1 cellular context compared by ENCODE assay signal in the genomic region with DNA sequence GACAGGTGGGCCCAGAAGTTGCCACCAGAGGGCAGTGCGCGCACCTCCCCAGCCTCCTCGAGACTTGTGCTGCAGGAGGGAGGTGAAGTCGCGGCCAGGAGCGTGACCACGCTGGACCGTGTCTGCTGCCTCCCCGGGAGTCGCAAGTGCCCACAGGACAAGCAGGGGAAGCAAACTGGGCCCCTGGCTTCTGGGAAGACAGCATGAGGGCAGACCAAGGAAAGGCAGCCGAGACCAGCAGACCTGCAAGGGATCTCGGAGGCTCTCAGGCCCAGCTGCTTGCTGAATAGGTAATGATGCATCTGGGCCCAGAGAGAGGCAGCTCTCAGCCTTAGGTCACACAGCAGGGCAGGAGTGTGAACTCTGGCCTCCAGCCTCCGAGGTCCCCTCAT.
A peak's percentile ranks its signal among the peaks of the same experiment; 100 is the strongest.
TF ChIP-seq lines count a peak whose summit lies in the region.

No MANE protein-coding gene starts in this region.

TF ChIP-seq in HepG2, 621 proteins besides CTCF, POLR2A, EP300 and RAD21 (continued from another document and continues in another):
- no peak for TF ChIP-seq ARID3A (IDR thresholded peaks at IDR 0.05; ENCODE audit: low read depth, low read length)
- TF ChIP-seq ISL2 (CRISPR knock-in tag; IDR thresholded peaks at IDR 0.05) = no peak
- no peak for TF ChIP-seq ZNF577 (CRISPR knock-in tag; IDR thresholded peaks at IDR 0.05; ENCODE audit: borderline replicate concordance, low read depth)
- peak; percentile 99 for TF ChIP-seq ZNF768 (CRISPR knock-in tag; IDR thresholded peaks at IDR 0.05)
- TF ChIP-seq SYNCRIP (IDR thresholded peaks at IDR 0.05; ENCODE audit: insufficient read depth, low read depth, low read length) = no peak
- TF ChIP-seq, protein P1, sequence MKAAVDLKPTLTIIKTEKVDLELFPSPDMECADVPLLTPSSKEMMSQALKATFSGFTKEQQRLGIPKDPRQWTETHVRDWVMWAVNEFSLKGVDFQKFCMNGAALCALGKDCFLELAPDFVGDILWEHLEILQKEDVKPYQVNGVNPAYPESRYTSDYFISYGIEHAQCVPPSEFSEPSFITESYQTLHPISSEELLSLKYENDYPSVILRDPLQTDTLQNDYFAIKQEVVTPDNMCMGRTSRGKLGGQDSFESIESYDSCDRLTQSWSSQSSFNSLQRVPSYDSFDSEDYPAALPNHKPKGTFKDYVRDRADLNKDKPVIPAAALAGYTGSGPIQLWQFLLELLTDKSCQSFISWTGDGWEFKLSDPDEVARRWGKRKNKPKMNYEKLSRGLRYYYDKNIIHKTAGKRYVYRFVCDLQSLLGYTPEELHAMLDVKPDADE (CRISPR knock-in tag; IDR thresholded peaks at IDR 0.05) = no peak
- no peak for TF ChIP-seq HOXA9 (CRISPR knock-in tag; IDR thresholded peaks at IDR 0.05; ENCODE audit: borderline replicate concordance)
- TF ChIP-seq TOE1 (CRISPR knock-in tag; IDR thresholded peaks at IDR 0.05) = no peak
- TF ChIP-seq ZNF275 (CRISPR knock-in tag; IDR thresholded peaks at IDR 0.05; ENCODE audit: borderline replicate concordance) = no peak
- TF ChIP-seq TSC22D2 (CRISPR knock-in tag; IDR thresholded peaks at IDR 0.05; ENCODE audit: borderline replicate concordance) = no peak
- TF ChIP-seq HDAC2 (CRISPR knock-in tag; IDR thresholded peaks at IDR 0.05) = no peak
- no peak for TF ChIP-seq ZNF446 (CRISPR knock-in tag; IDR thresholded peaks at IDR 0.05)
- TF ChIP-seq, protein P2, sequence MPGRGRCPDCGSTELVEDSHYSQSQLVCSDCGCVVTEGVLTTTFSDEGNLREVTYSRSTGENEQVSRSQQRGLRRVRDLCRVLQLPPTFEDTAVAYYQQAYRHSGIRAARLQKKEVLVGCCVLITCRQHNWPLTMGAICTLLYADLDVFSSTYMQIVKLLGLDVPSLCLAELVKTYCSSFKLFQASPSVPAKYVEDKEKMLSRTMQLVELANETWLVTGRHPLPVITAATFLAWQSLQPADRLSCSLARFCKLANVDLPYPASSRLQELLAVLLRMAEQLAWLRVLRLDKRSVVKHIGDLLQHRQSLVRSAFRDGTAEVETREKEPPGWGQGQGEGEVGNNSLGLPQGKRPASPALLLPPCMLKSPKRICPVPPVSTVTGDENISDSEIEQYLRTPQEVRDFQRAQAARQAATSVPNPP (CRISPR knock-in tag; IDR thresholded peaks at IDR 0.05) = no peak
- TF ChIP-seq, protein P3, sequence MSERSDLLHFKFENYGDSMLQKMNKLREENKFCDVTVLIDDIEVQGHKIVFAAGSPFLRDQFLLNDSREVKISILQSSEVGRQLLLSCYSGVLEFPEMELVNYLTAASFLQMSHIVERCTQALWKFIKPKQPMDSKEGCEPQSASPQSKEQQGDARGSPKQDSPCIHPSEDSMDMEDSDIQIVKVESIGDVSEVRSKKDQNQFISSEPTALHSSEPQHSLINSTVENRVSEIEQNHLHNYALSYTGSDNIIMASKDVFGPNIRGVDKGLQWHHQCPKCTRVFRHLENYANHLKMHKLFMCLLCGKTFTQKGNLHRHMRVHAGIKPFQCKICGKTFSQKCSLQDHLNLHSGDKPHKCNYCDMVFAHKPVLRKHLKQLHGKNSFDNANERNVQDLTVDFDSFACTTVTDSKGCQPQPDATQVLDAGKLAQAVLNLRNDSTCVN (CRISPR knock-in tag; IDR thresholded peaks at IDR 0.05; ENCODE audit: borderline replicate concordance) = no peak
- TF ChIP-seq AHR (CRISPR knock-in tag; IDR thresholded peaks at IDR 0.05) = no peak
- no peak; the same call in 1 of the 2 replicates for TF ChIP-seq RARA (CRISPR knock-in tag; IDR thresholded peaks at IDR 0.05)
- TF ChIP-seq MBD4 (IDR thresholded peaks at IDR 0.05; ENCODE audit: borderline replicate concordance, low read length) = no peak
- TF ChIP-seq, protein P4, sequence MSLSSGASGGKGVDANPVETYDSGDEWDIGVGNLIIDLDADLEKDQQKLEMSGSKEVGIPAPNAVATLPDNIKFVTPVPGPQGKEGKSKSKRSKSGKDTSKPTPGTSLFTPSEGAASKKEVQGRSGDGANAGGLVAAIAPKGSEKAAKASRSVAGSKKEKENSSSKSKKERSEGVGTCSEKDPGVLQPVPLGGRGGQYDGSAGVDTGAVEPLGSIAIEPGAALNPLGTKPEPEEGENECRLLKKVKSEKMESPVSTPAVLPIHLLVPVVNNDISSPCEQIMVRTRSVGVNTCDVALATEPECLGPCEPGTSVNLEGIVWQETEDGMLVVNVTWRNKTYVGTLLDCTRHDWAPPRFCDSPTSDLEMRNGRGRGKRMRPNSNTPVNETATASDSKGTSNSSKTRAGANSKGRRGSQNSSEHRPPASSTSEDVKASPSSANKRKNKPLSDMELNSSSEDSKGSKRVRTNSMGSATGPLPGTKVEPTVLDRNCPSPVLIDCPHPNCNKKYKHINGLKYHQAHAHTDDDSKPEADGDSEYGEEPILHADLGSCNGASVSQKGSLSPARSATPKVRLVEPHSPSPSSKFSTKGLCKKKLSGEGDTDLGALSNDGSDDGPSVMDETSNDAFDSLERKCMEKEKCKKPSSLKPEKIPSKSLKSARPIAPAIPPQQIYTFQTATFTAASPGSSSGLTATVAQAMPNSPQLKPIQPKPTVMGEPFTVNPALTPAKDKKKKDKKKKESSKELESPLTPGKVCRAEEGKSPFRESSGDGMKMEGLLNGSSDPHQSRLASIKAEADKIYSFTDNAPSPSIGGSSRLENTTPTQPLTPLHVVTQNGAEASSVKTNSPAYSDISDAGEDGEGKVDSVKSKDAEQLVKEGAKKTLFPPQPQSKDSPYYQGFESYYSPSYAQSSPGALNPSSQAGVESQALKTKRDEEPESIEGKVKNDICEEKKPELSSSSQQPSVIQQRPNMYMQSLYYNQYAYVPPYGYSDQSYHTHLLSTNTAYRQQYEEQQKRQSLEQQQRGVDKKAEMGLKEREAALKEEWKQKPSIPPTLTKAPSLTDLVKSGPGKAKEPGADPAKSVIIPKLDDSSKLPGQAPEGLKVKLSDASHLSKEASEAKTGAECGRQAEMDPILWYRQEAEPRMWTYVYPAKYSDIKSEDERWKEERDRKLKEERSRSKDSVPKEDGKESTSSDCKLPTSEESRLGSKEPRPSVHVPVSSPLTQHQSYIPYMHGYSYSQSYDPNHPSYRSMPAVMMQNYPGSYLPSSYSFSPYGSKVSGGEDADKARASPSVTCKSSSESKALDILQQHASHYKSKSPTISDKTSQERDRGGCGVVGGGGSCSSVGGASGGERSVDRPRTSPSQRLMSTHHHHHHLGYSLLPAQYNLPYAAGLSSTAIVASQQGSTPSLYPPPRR (CRISPR knock-in tag; IDR thresholded peaks at IDR 0.05; ENCODE audit: borderline replicate concordance) = no peak
- no peak for TF ChIP-seq ZNF205 (CRISPR knock-in tag; IDR thresholded peaks at IDR 0.05)
- no peak for TF ChIP-seq ZNF589 (CRISPR knock-in tag; conservative IDR thresholded peaks at IDR 0.05)
- TF ChIP-seq SRY (CRISPR knock-in tag; IDR thresholded peaks at IDR 0.05) = 0 out of 2 replicates have a peak, but pooled peaks have one; percentile 27
- TF ChIP-seq SAP130 (CRISPR knock-in tag; IDR thresholded peaks at IDR 0.05; ENCODE audit: low read depth) = peak; percentile 33; the same call in 1 of the 2 replicates
- TF ChIP-seq ZBTB20 (CRISPR knock-in tag; IDR thresholded peaks at IDR 0.05; ENCODE audit: borderline replicate concordance, low read depth) = no peak
- TF ChIP-seq, protein P5, sequence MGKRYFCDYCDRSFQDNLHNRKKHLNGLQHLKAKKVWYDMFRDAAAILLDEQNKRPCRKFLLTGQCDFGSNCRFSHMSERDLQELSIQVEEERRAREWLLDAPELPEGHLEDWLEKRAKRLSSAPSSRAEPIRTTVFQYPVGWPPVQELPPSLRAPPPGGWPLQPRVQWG (CRISPR knock-in tag; IDR thresholded peaks at IDR 0.05; ENCODE audit: borderline replicate concordance, low read depth) = no peak
- TF ChIP-seq, protein P6, sequence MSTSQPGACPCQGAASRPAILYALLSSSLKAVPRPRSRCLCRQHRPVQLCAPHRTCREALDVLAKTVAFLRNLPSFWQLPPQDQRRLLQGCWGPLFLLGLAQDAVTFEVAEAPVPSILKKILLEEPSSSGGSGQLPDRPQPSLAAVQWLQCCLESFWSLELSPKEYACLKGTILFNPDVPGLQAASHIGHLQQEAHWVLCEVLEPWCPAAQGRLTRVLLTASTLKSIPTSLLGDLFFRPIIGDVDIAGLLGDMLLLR (CRISPR knock-in tag; IDR thresholded peaks at IDR 0.05) = no peak
- peak; percentile 69 for TF ChIP-seq SMC3 (IDR thresholded peaks at IDR 0.05; ENCODE audit: low read length)
- no peak for TF ChIP-seq ZNF143 (CRISPR knock-in tag; IDR thresholded peaks at IDR 0.05)
- TF ChIP-seq GPN1 (CRISPR knock-in tag; IDR thresholded peaks at IDR 0.05; ENCODE audit: borderline replicate concordance) = no peak
- no peak for TF ChIP-seq NFRKB (IDR thresholded peaks at IDR 0.05)
- TF ChIP-seq, protein P7, sequence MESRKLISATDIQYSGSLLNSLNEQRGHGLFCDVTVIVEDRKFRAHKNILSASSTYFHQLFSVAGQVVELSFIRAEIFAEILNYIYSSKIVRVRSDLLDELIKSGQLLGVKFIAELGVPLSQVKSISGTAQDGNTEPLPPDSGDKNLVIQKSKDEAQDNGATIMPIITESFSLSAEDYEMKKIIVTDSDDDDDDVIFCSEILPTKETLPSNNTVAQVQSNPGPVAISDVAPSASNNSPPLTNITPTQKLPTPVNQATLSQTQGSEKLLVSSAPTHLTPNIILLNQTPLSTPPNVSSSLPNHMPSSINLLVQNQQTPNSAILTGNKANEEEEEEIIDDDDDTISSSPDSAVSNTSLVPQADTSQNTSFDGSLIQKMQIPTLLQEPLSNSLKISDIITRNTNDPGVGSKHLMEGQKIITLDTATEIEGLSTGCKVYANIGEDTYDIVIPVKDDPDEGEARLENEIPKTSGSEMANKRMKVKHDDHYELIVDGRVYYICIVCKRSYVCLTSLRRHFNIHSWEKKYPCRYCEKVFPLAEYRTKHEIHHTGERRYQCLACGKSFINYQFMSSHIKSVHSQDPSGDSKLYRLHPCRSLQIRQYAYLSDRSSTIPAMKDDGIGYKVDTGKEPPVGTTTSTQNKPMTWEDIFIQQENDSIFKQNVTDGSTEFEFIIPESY (CRISPR knock-in tag; IDR thresholded peaks at IDR 0.05) = no peak
- TF ChIP-seq ATF4 (CRISPR knock-in tag; IDR thresholded peaks at IDR 0.05) = no peak
- no peak for TF ChIP-seq ARNT2 (CRISPR knock-in tag; IDR thresholded peaks at IDR 0.05; ENCODE audit: low read depth)
- no peak for TF ChIP-seq ZNF761 (CRISPR knock-in tag; conservative IDR thresholded peaks at IDR 0.05)
- peak; percentile 85 for TF ChIP-seq STAG1 (CRISPR knock-in tag; IDR thresholded peaks at IDR 0.05)
- TF ChIP-seq ZSCAN25 (CRISPR knock-in tag; IDR thresholded peaks at IDR 0.05) = no peak
- TF ChIP-seq, protein P8, sequence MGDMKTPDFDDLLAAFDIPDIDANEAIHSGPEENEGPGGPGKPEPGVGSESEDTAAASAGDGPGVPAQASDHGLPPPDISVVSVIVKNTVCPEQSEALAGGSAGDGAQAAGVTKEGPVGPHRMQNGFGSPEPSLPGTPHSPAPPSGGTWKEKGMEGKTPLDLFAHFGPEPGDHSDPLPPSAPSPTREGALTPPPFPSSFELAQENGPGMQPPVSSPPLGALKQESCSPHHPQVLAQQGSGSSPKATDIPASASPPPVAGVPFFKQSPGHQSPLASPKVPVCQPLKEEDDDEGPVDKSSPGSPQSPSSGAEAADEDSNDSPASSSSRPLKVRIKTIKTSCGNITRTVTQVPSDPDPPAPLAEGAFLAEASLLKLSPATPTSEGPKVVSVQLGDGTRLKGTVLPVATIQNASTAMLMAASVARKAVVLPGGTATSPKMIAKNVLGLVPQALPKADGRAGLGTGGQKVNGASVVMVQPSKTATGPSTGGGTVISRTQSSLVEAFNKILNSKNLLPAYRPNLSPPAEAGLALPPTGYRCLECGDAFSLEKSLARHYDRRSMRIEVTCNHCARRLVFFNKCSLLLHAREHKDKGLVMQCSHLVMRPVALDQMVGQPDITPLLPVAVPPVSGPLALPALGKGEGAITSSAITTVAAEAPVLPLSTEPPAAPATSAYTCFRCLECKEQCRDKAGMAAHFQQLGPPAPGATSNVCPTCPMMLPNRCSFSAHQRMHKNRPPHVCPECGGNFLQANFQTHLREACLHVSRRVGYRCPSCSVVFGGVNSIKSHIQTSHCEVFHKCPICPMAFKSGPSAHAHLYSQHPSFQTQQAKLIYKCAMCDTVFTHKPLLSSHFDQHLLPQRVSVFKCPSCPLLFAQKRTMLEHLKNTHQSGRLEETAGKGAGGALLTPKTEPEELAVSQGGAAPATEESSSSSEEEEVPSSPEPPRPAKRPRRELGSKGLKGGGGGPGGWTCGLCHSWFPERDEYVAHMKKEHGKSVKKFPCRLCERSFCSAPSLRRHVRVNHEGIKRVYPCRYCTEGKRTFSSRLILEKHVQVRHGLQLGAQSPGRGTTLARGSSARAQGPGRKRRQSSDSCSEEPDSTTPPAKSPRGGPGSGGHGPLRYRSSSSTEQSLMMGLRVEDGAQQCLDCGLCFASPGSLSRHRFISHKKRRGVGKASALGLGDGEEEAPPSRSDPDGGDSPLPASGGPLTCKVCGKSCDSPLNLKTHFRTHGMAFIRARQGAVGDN (CRISPR knock-in tag; IDR thresholded peaks at IDR 0.05) = no peak; the same call in 1 of the 2 replicates
- no peak for TF ChIP-seq HDAC6 (IDR thresholded peaks at IDR 0.05; ENCODE audit: low read depth, low read length)
- TF ChIP-seq, protein P9, sequence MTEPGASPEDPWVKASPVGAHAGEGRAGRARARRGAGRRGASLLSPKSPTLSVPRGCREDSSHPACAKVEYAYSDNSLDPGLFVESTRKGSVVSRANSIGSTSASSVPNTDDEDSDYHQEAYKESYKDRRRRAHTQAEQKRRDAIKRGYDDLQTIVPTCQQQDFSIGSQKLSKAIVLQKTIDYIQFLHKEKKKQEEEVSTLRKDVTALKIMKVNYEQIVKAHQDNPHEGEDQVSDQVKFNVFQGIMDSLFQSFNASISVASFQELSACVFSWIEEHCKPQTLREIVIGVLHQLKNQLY (CRISPR knock-in tag; IDR thresholded peaks at IDR 0.05) = no peak
- no peak for TF ChIP-seq ELF4 (CRISPR knock-in tag; IDR thresholded peaks at IDR 0.05; ENCODE audit: borderline replicate concordance)
